ENCODE assay signal across 10 cellular contexts in genomic region chr7:15199482-15199881, GRCh38.
DNase-seq lines count a peak whose midpoint lies in the region; ATAC-seq and TF ChIP-seq lines count a peak whose summit lies in the region.
"Had no signal": no experiment of that assay in that cellular context is flagged by ENCODE, and none has a peak within 500 bp of the region (broad histone marks: within the 10 kb centered on the region; RNA-seq: fewer than 3 reads in every experiment).

No MANE protein-coding gene starts in this region.

- ATAC-seq in RWPE2 (ENCODE audit: low read depth) (no peak), GM21526 (IDR thresholded peaks at IDR 0.05; ENCODE audit: low FRiP score, unreplicated experiment) (no peak)
- ATAC-seq in CD4-positive, alpha-beta T cell (ENCODE audit: poor library complexity): no peak
- ATAC-seq: activated CD8-positive, alpha-beta memory T cell treated with anti-CD3 and anti-CD28 coated beads, Interleukin-2, amount 10 ng/mL, durations not matched to agents 7 days and 5 days had no signal

- WGBS in GM23248 (ENCODE audit: low coverage in 1 of 2, low lambda C conversion rate in 2 of 2, missing lambda C conversion rate in 2 of 2), 2 experiments: 97 to 98% methylated on average over 1 of the region's 1 CpG

- H4K20me1 ChIP-seq in GM23248 (ENCODE audit: insufficient read depth): no peaks in the 10 kb centered on the region

- H3K4me1 Mint-ChIP-seq in CD4-positive, alpha-beta T cell (ENCODE audit: low read depth): no peaks in the 10 kb centered on the region
- H3K4me1 Mint-ChIP-seq: activated CD8-positive, alpha-beta memory T cell treated with anti-CD3 and anti-CD28 coated beads, Interleukin-2, amount 10 ng/mL, durations not matched to agents 7 days and 5 days had no signal

- POLR2A ChIA-PET in AG04450 (lab: Yijun Ruan, JAX): no interaction called here
- POLR2A ChIA-PET in CD4-positive, alpha-beta T cell (lab: Charles Lee): no interaction called here

- H3K27me3 ChIP-seq in AG04450 (ENCODE audit: control insufficient read depth, insufficient read depth, low read length): no peaks in the 10 kb centered on the region
- H3K27me3 ChIP-seq in GM23248 (replicated peaks; ENCODE audit: insufficient read depth): no peaks in the 10 kb centered on the region
- no peaks in the 10 kb centered on the region for H3K27me3 ChIP-seq in RWPE2 (ENCODE audit: insufficient read depth, poor library complexity, severe bottlenecking)
- no peaks in the 10 kb centered on the region for H3K27me3 ChIP-seq in CD4-positive, alpha-beta T cell (ENCODE audit: control insufficient read depth, insufficient read depth, low read length)

- no peak overlapping the region for H3K27ac Mint-ChIP-seq in CD4-positive, alpha-beta T cell
- H3K27ac Mint-ChIP-seq: activated CD8-positive, alpha-beta memory T cell treated with anti-CD3 and anti-CD28 coated beads, Interleukin-2, amount 10 ng/mL, durations not matched to agents 7 days and 5 days had no signal

- TF ChIP-seq CTCF in AG04450 (IDR thresholded peaks at IDR 0.05; ENCODE audit: low read depth, low read length) (peak; percentile 47), RWPE2 (IDR thresholded peaks at IDR 0.05; ENCODE audit: poor library complexity, severe bottlenecking) (peak; percentile 47), foreskin fibroblast (IDR thresholded peaks at IDR 0.05; ENCODE audit: low read depth, low read length) (peak; percentile 25)
- no peak for TF ChIP-seq CTCF in CD4-positive, alpha-beta T cell (IDR thresholded peaks at IDR 0.05)

- H3K4me2 ChIP-seq in GM23248 (ENCODE audit: unreplicated experiment): no peak overlapping the region

- no peaks in the 10 kb centered on the region for H3K9me3 ChIP-seq in AG04450 (ENCODE audit: control insufficient read depth, insufficient read depth, low read length)
- no peaks in the 10 kb centered on the region for H3K9me3 ChIP-seq in GM23248 (ENCODE audit: low read depth)
- H3K9me3 ChIP-seq in RWPE2 (ENCODE audit: severe bottlenecking): peaks cover 2% of the 10 kb centered on the region
- H3K9me3 ChIP-seq in CD4-positive, alpha-beta T cell (ENCODE audit: control insufficient read depth, low read length): no peaks in the 10 kb centered on the region

- H3K36me3 ChIP-seq in GM23248 (ENCODE audit: low read depth) (no peaks in the 10 kb centered on the region), RWPE2 (ENCODE audit: low read depth) (no peaks in the 10 kb centered on the region)

- no peak for DNase-seq in AG04450 (ENCODE audit: low read depth, low spot score)
- peak; percentile 36 for DNase-seq in GM23248
- DNase-seq in RWPE2 (ENCODE audit: low spot score): no peak
- peak; percentile 10 to 38 for DNase-seq in foreskin fibroblast
- DNase-seq in stimulated activated CD4-positive, alpha-beta T cell treated with anti-CD3 and anti-CD28 coated beads, Interleukin-12 subunit alpha, Interleukin-12 subunit beta, amount 100 ng/mL, for 4 hours: no peak
- DNase-seq in middle frontal gyrus (ENCODE audit: extremely low spot score, low spot score): no peak
- no peak for DNase-seq in CD4-positive, alpha-beta T cell
- DNase-seq: activated CD8-positive, alpha-beta memory T cell treated with anti-CD3 and anti-CD28 coated beads, Interleukin-2, amount 10 ng/mL, durations not matched to agents 7 days and 5 days; effector memory CD4-positive, alpha-beta T cell had no signal

- CTCF ChIA-PET in AG04450 (lab: Charles Lee): interaction anchor here (0.6 to 1.8 kb wide), 6 partner anchors 8 to 899 kb away, joined by 3 to 10 read pairs (median 4); no protein-coding TSS in a partner anchor
- CTCF ChIA-PET in CD4-positive, alpha-beta T cell (lab: Charles Lee): no interaction called here

- peaks cover 7% of the 10 kb centered on the region for H3K9me3 Mint-ChIP-seq in CD4-positive, alpha-beta T cell

- H3K27ac ChIP-seq in AG04450 (ENCODE audit: low read depth, low read length) (no peak overlapping the region), GM23248 (no peak overlapping the region), RWPE2 (ENCODE audit: poor library complexity, severe bottlenecking) (no peak overlapping the region)
- no peak overlapping the region for H3K27ac ChIP-seq in CD4-positive, alpha-beta T cell (ENCODE audit: low read depth, low read length)

- H3K4me3 ChIP-seq in AG04450 (ENCODE audit: low read depth, low read length) (no peak overlapping the region), GM23248 (no peak overlapping the region), RWPE2 (ENCODE audit: severe bottlenecking) (no peak overlapping the region), foreskin fibroblast (ENCODE audit: low read depth in 1 of 2, low read length in 2 of 2) (no peak overlapping the region)

- no peaks in the 10 kb centered on the region for H3K27me3 Mint-ChIP-seq in CD4-positive, alpha-beta T cell
- H3K27me3 Mint-ChIP-seq: activated CD8-positive, alpha-beta memory T cell treated with anti-CD3 and anti-CD28 coated beads, Interleukin-2, amount 10 ng/mL, durations not matched to agents 7 days and 5 days had no signal

- H2AFZ ChIP-seq in GM23248: no peak overlapping the region

- intact Hi-C loops in CD4-positive, alpha-beta T cell (cut with DNase I, micrococcal nuclease): no loop called here

- peaks cover 25% of the 10 kb centered on the region for H3K4me1 ChIP-seq in GM23248 (ENCODE audit: insufficient read depth)
- H3K4me1 ChIP-seq in RWPE2 (ENCODE audit: insufficient read depth, poor library complexity, severe bottlenecking): peaks cover 6% of the 10 kb centered on the region

- no peak overlapping the region for H3K9ac ChIP-seq in GM23248

- H3K79me2 ChIP-seq in GM23248 (ENCODE audit: insufficient read depth): no peaks in the 10 kb centered on the region

- H3F3A ChIP-seq in GM23248 (ENCODE audit: insufficient read depth): peaks cover 32% of the 10 kb centered on the region

- in situ Hi-C loops in GM23248 (cut with MboI): no loop called here

- no peaks in the 10 kb centered on the region for H3K36me3 Mint-ChIP-seq in CD4-positive, alpha-beta T cell (ENCODE audit: low read depth)
- H3K36me3 Mint-ChIP-seq: activated CD8-positive, alpha-beta memory T cell treated with anti-CD3 and anti-CD28 coated beads, Interleukin-2, amount 10 ng/mL, durations not matched to agents 7 days and 5 days had no signal

- H3K4me3 Mint-ChIP-seq in CD4-positive, alpha-beta T cell: no peak overlapping the region
- H3K4me3 Mint-ChIP-seq: activated CD8-positive, alpha-beta memory T cell treated with anti-CD3 and anti-CD28 coated beads, Interleukin-2, amount 10 ng/mL, durations not matched to agents 7 days and 5 days had no signal

- no peaks in the 10 kb centered on the region for H3K9me2 ChIP-seq in GM23248 (ENCODE audit: insufficient read depth)

Comparison
In these comparisons a context has a peak if more than half of its experiments do, and no peak if none do; other contexts are left out.
1. DNase-seq: peak in GM23248 (single experiment) and foreskin fibroblast (2 of 2); none in AG04450 (single experiment), RWPE2 (single experiment), stimulated activated CD4-positive, alpha-beta T cell treated with anti-CD3 and anti-CD28 coated beads, Interleukin-12 subunit alpha, Interleukin-12 subunit beta, amount 100 ng/mL, for 4 hours (single experiment), middle frontal gyrus (single experiment) and CD4-positive, alpha-beta T cell (0 of 10).